8 cellular contexts compared by ENCODE assay signal in the genomic region with DNA sequence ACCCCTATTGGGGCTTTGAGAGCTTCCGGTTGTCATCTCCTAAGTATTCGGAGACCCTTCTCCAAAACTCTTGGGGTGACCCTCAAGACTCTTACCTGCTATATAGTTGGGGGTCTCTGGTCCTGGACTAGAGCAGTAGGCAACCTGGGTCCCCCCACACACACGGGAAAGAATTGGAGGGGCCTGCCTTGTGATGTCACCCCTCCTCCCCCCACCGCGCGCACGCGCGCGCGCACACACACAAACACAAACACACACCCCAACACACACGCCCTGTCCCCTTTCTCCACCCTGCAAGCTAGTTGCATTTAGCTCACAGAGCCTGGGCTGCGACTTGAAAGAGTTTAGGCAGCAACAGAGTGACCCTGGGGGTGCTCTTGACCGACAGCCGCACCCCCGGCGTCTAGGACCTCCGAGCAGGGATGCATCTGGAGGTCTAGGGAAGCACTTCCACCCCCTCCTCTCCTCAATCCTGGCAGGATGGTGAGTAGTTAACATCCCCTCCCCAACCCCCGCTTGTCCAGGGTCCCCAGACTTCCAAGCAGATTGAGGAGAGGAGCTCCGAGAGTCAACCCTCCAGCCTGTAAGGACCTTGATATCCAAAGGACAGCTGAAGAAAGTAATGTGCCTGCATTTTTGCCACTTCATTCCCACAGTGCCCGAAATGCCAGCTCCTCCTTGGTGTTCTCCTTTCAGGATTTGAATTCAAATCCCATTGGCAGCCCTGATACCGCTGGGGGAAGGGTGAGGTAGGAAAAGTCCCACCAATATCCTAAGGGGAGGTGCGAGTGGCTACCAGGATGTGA. TPM values are rescaled to one million over a fixed set of nuclear protein-coding genes. Genes with fewer than 3 reads are reported as not detected.
DNase-seq lines count a peak whose midpoint lies in the region; ATAC-seq and TF ChIP-seq lines count a peak whose summit lies in the region.

No MANE protein-coding gene starts in this region.

- peak overlapping the region; percentile 68 to 99 (median 93) for H3K4me3 ChIP-seq in dorsolateral prefrontal cortex
- H3K4me3 ChIP-seq in liver (ENCODE audit: low read depth in 1 of 3, low read length in 3 of 3) = peak overlapping the region; percentile 84 to 95 (median 85)

- peak overlapping the region; percentile 96 for H3K4me3 Mint-ChIP-seq in activated CD4-positive, alpha-beta T cell treated with anti-CD3 and anti-CD28 coated beads, Interleukin-2, amount 10 ng/mL, durations not matched to agents 7 days and 5 days

- H3K4me1 ChIP-seq in liver (ENCODE audit: control insufficient read depth in 4 of 4, insufficient read depth in 4 of 4, low read length in 3 of 4) = peaks cover 8 to 37% (median 20%) of the 10 kb centered on the region in 4 donors

- no peak for TF ChIP-seq RAD21 in liver (IDR thresholded peaks at IDR 0.05)

- POLR2A ChIA-PET in activated CD4-positive, alpha-beta T cell treated with anti-CD3 and anti-CD28 coated beads, Interleukin-2, amount 10 ng/mL, durations not matched to agents 7 days and 5 days (lab: Charles Lee) = no interaction called here

- intact Hi-C loops in dorsolateral prefrontal cortex (cut with DNase I) = loop anchor here (1.0 to 5.0 kb wide), 2 partner anchors 96 to 211 kb away; a partner anchor contains a TSS

- CTCF ChIA-PET in activated CD4-positive, alpha-beta T cell treated with anti-CD3 and anti-CD28 coated beads, Interleukin-2, amount 10 ng/mL, durations not matched to agents 7 days and 5 days (lab: Charles Lee) = interaction anchor here (1.2 to 3.4 kb wide), 7 partner anchors 13 to 124 kb away, joined by 3 to 18 read pairs (median 4); a partner anchor contains a TSS

- peaks cover 48% of the 10 kb centered on the region for H3K4me1 Mint-ChIP-seq in activated CD4-positive, alpha-beta T cell treated with anti-CD3 and anti-CD28 coated beads, Interleukin-2, amount 10 ng/mL, durations not matched to agents 7 days and 5 days

- H3K27ac Mint-ChIP-seq in activated CD4-positive, alpha-beta T cell treated with anti-CD3 and anti-CD28 coated beads, Interleukin-2, amount 10 ng/mL, durations not matched to agents 7 days and 5 days = peak overlapping the region; percentile 90

- ATAC-seq in GM18870 (IDR thresholded peaks at IDR 0.05; ENCODE audit: unreplicated experiment) (no peak), HG02588 (IDR thresholded peaks at IDR 0.05; ENCODE audit: unreplicated experiment) (no peak)

- H3K27me3 ChIP-seq in dorsolateral prefrontal cortex (no peaks in the 10 kb centered on the region), liver (ENCODE audit: control insufficient read depth in 4 of 4, insufficient read depth in 4 of 4, low read length in 3 of 4) (no peaks in the 10 kb centered on the region)

- TF ChIP-seq CTCF in dorsolateral prefrontal cortex (IDR thresholded peaks at IDR 0.05 in 54 of 56, conservative IDR thresholded peaks at IDR 0.05 in 2 of 56; ENCODE audit: low read depth in 1 of 56, partially characterized antibody in 56 of 56) (peak in 4 of 56 donors; percentile 3 to 25 (median 7)), liver (IDR thresholded peaks at IDR 0.05; ENCODE audit: low read depth, low read length, missing input control) (no peak)

- no peaks in the 10 kb centered on the region for H3K36me3 ChIP-seq in liver (ENCODE audit: control insufficient read depth in 4 of 4, insufficient read depth in 3 of 4, low read depth in 1 of 4, low read length in 3 of 4)

- H3K27ac ChIP-seq in dorsolateral prefrontal cortex (peak overlapping the region; percentile 82 to 100 (median 98)), liver (ENCODE audit: low read depth in 1 of 2, low read length in 2 of 2) (peak overlapping the region; percentile 93 to 94)

- peaks cover 20% of the 10 kb centered on the region for H3K36me3 Mint-ChIP-seq in activated CD4-positive, alpha-beta T cell treated with anti-CD3 and anti-CD28 coated beads, Interleukin-2, amount 10 ng/mL, durations not matched to agents 7 days and 5 days (ENCODE audit: low read depth)

- DNase-seq in GDM1 (lab: John Stamatoyannopoulos, UW) = peak; percentile 33
- DNase-seq in NCI-H1105 treated with DMSO at 0.1 percent for 48 hours (lab: John Stamatoyannopoulos, UW) = peak; percentile 46
- DNase-seq in activated CD4-positive, alpha-beta T cell treated with anti-CD3 and anti-CD28 coated beads, Interleukin-2, amount 10 ng/mL, durations not matched to agents 7 days and 5 days = peak; percentile 60
- peak; percentile 76 to 87 (median 83) for DNase-seq in dorsolateral prefrontal cortex
- peak; percentile 31 for DNase-seq in stimulated activated CD4-positive, alpha-beta T cell treated with anti-CD3 and anti-CD28 coated beads, Interleukin-4, amount 100 ng/mL, for 24 hours

- H3K9ac ChIP-seq in liver (ENCODE audit: low read depth in 1 of 2, low read length in 2 of 2) = peak overlapping the region; percentile 61 to 75

- no peaks in the 10 kb centered on the region for H3K9me3 Mint-ChIP-seq in activated CD4-positive, alpha-beta T cell treated with anti-CD3 and anti-CD28 coated beads, Interleukin-2, amount 10 ng/mL, durations not matched to agents 7 days and 5 days

- H3K27me3 Mint-ChIP-seq in activated CD4-positive, alpha-beta T cell treated with anti-CD3 and anti-CD28 coated beads, Interleukin-2, amount 10 ng/mL, durations not matched to agents 7 days and 5 days = no peaks in the 10 kb centered on the region

- 19% methylated on average over 23 of the region's 23 CpGs for WGBS in liver

- no peaks in the 10 kb centered on the region for H3K9me3 ChIP-seq in liver (ENCODE audit: control insufficient read depth in 4 of 4, low read length in 3 of 4)

TF ChIP-seq in liver, 16 proteins besides CTCF, POLR2A, EP300 and RAD21:
- TF ChIP-seq, protein P1, sequence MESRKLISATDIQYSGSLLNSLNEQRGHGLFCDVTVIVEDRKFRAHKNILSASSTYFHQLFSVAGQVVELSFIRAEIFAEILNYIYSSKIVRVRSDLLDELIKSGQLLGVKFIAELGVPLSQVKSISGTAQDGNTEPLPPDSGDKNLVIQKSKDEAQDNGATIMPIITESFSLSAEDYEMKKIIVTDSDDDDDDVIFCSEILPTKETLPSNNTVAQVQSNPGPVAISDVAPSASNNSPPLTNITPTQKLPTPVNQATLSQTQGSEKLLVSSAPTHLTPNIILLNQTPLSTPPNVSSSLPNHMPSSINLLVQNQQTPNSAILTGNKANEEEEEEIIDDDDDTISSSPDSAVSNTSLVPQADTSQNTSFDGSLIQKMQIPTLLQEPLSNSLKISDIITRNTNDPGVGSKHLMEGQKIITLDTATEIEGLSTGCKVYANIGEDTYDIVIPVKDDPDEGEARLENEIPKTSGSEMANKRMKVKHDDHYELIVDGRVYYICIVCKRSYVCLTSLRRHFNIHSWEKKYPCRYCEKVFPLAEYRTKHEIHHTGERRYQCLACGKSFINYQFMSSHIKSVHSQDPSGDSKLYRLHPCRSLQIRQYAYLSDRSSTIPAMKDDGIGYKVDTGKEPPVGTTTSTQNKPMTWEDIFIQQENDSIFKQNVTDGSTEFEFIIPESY (IDR thresholded peaks at IDR 0.05) = no peak
- TF ChIP-seq EGR1 (IDR thresholded peaks at IDR 0.05; ENCODE audit: low read depth in 2 of 2) = no peak
- TF ChIP-seq HNF4G (IDR thresholded peaks at IDR 0.05) = no peak
- TF ChIP-seq GABPA (IDR thresholded peaks at IDR 0.05 in 1 of 2, conservative IDR thresholded peaks at IDR 0.05 in 1 of 2) = no peak
- no peak for TF ChIP-seq YY1 (IDR thresholded peaks at IDR 0.05)
- no peak for TF ChIP-seq FOXA1 (IDR thresholded peaks at IDR 0.05)
- no peak for TF ChIP-seq RXRA (IDR thresholded peaks at IDR 0.05)
- TF ChIP-seq, protein P2, sequence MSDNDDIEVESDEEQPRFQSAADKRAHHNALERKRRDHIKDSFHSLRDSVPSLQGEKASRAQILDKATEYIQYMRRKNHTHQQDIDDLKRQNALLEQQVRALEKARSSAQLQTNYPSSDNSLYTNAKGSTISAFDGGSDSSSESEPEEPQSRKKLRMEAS (IDR thresholded peaks at IDR 0.05) = no peak

RNA-seq across cellular contexts. Expression of a gene that starts 1.4 kb away (rescaled TPM):
- 10 to 100 TPM; 32.6 to 35.8 TPM for total RNA-seq in activated CD4-positive, alpha-beta T cell treated with anti-CD3 and anti-CD28 coated beads, Interleukin-2, amount 10 ng/mL, durations not matched to agents 7 days and 5 days
- total RNA-seq in dorsolateral prefrontal cortex = 10 to 100 TPM; 16.1 to 31.4 (median 24.8) TPM
- total RNA-seq in liver = 10 to 100 TPM; 15.4 to 22.0 TPM
- polyA plus RNA-seq in liver = 10 to 100 TPM in 1 of 2 donors, 1 to 10 TPM in 1; 4.8 to 11.9 TPM

RNA-seq across cellular contexts. Expression of a gene that starts 11.9 kb away (rescaled TPM):
- total RNA-seq in activated CD4-positive, alpha-beta T cell treated with anti-CD3 and anti-CD28 coated beads, Interleukin-2, amount 10 ng/mL, durations not matched to agents 7 days and 5 days = not detected
- 1 to 10 TPM in 9 of 120 experiments, under 1 TPM in 32, not detected in 79; 0.14 to 4.6 (median 0.50) TPM for total RNA-seq in dorsolateral prefrontal cortex
- total RNA-seq in liver = 1 to 10 TPM; 1.1 TPM
- polyA plus RNA-seq in liver = 1 to 10 TPM; 1.6 to 2.4 TPM

RNA-seq across cellular contexts. Expression of a gene that starts 13.0 kb away (rescaled TPM):
- total RNA-seq in activated CD4-positive, alpha-beta T cell treated with anti-CD3 and anti-CD28 coated beads, Interleukin-2, amount 10 ng/mL, durations not matched to agents 7 days and 5 days = 10 to 100 TPM; 52.7 to 67.1 TPM
- total RNA-seq in dorsolateral prefrontal cortex (10 to 100 TPM in 89 of 120 experiments, 1 to 10 TPM in 31; 5.9 to 21.8 (median 11.6) TPM), liver (10 to 100 TPM; 12.8 to 13.1 TPM)
- polyA plus RNA-seq in liver = 10 to 100 TPM; 35.7 to 54.2 TPM

RNA-seq across cellular contexts. Expression of a gene that starts 13.3 kb away (rescaled TPM):
- total RNA-seq in activated CD4-positive, alpha-beta T cell treated with anti-CD3 and anti-CD28 coated beads, Interleukin-2, amount 10 ng/mL, durations not matched to agents 7 days and 5 days = 100 to 1,000 TPM in 1 of 2 experiments, 10 to 100 TPM in 1; 87.5 to 102 TPM
- 10 to 100 TPM; 26.4 to 54.1 (median 39.1) TPM for total RNA-seq in dorsolateral prefrontal cortex
- 10 to 100 TPM; 19.1 to 29.5 TPM for total RNA-seq in liver
- polyA plus RNA-seq in liver = 10 to 100 TPM; 21.7 to 34.2 TPM

Comparison
In these comparisons a context has a peak if more than half of its experiments do, and no peak if none do; other contexts are left out.
1. DNase-seq: peak in every context shown above with its lines; median percentile 83 in dorsolateral prefrontal cortex; 60 in activated CD4-positive, alpha-beta T cell treated with anti-CD3 and anti-CD28 coated beads, Interleukin-2, amount 10 ng/mL, durations not matched to agents 7 days and 5 days; 46 in NCI-H1105 treated with DMSO at 0.1 percent for 48 hours; 33 in GDM1; 31 in stimulated activated CD4-positive, alpha-beta T cell treated with anti-CD3 and anti-CD28 coated beads, Interleukin-4, amount 100 ng/mL, for 24 hours.